ENCODE assay signal across 10 cellular contexts in the genomic region with DNA sequence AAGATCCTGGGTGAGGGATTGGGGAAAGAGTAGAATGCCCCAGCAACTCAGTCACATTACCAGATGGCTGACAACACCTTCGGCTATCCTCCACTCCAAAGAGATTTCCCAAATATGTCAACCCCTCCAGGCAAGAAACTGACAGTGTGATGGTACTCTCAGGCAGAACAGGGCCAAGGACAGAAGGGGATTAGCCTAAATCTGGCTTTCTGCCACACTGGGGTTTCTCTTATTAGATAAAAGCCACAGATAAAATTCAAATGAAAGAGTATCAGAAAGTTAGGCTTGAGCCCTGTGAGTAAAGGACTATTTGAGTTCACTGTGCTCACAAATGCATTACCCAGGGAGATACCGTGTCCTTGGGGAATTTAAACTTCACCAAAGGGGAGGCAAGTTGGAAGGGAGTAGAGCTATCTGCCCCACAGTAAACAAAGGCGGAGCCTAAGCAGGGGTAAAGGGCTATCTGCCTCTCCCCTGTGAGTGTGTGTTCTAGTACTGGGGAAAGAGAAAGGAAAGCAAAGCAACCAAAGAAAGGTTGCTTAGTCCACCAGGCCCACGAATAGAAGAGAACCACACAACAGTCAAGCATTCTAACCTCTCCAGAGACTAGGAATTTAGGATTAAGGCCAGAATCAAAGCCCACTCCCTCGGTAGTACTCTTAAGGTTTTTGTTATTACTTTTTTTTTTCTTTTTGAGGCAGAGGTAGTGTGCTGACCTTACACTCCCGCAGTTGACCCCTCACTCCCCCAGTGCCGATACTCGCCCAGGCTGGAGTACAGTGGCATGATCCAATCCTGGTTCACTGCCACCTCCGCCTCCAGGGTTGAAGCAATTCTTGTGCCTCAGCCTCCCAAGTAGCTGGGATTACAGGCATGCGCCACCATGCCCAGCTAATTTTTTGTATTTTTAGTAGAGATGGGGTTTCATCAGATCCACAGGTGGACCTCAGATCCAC. TPM values are rescaled to one million over a fixed set of nuclear protein-coding genes. Genes with fewer than 3 reads are reported as not detected.
A peak's percentile ranks its signal among the peaks of the same experiment; 100 is the strongest.
DNase-seq lines count a peak whose midpoint lies in the region; ATAC-seq and TF ChIP-seq lines count a peak whose summit lies in the region.
"Had no signal": no experiment of that assay in that cellular context is flagged by ENCODE, and none has a peak within 500 bp of the region (broad histone marks: within the 10 kb centered on the region; RNA-seq: fewer than 3 reads in every experiment).

No MANE protein-coding gene starts in this region.

- no peak overlapping the region for H2AFZ ChIP-seq in fibroblast of lung (ENCODE audit: low read length)

- peaks cover 8% of the 10 kb centered on the region for H4K20me1 ChIP-seq in fibroblast of lung (ENCODE audit: control insufficient read depth, extremely low read depth, insufficient read depth, low read length)

- ATAC-seq in T-helper 17 cell: no peak
- no peak for ATAC-seq in HG02973 (IDR thresholded peaks at IDR 0.05; ENCODE audit: unreplicated experiment)
- ATAC-seq in GM21515 (IDR thresholded peaks at IDR 0.05; ENCODE audit: unreplicated experiment): no peak

- H3K36me3 Mint-ChIP-seq in T-helper 17 cell (ENCODE audit: low read depth): peaks cover 5% of the 10 kb centered on the region

- H3K4me1 Mint-ChIP-seq in T-helper 17 cell: peaks cover 59% of the 10 kb centered on the region

- H3K4me3 ChIP-seq in H7 (ENCODE audit: insufficient read depth, low read depth, low read length): no peak overlapping the region
- H3K4me3 ChIP-seq in fibroblast of lung (replicated peaks in 1 of 4; ENCODE audit: control extremely low read depth in 1 of 4, insufficient read depth in 1 of 4, low read depth in 3 of 4, low read length in 4 of 4): peak overlapping the region in 1 of 4 experiments; percentile 10
- H3K4me3 ChIP-seq in skeletal muscle satellite cell (ENCODE audit: low read length): peak overlapping the region; percentile 37
- H3K4me3 ChIP-seq: sigmoid colon had no signal

- H3K36me3 ChIP-seq in H7 (replicated peaks; ENCODE audit: control insufficient read depth, insufficient read depth, low read length) (peaks cover 6% of the 10 kb centered on the region), fibroblast of lung (ENCODE audit: control insufficient read depth, insufficient read depth, low read length) (peaks cover 6% of the 10 kb centered on the region), skeletal muscle satellite cell (ENCODE audit: insufficient read depth, low read length) (peaks cover 51% of the 10 kb centered on the region)

- no peaks in the 10 kb centered on the region for H3K9me3 ChIP-seq in T-helper 17 cell (ENCODE audit: control insufficient read depth, low read length, poor library complexity, severe bottlenecking)
- no peaks in the 10 kb centered on the region for H3K9me3 ChIP-seq in fibroblast of lung (ENCODE audit: control insufficient read depth, insufficient read depth, low read depth, low read length)
- no peaks in the 10 kb centered on the region for H3K9me3 ChIP-seq in skeletal muscle satellite cell (replicated peaks; ENCODE audit: low read length)
- H3K9me3 ChIP-seq: sigmoid colon had no signal

- TF ChIP-seq CTCF in fibroblast of lung (conservative IDR thresholded peaks at IDR 0.05 in 1 of 2, IDR thresholded peaks at IDR 0.05 in 1 of 2; ENCODE audit: low read depth in 1 of 2, low read length in 2 of 2): no peak

- H3K27me3 ChIP-seq in H7 (ENCODE audit: control insufficient read depth, insufficient read depth, low read length) (no peaks in the 10 kb centered on the region), fibroblast of lung (ENCODE audit: control insufficient read depth, insufficient read depth, low read length) (no peaks in the 10 kb centered on the region), skeletal muscle satellite cell (ENCODE audit: control insufficient read depth, insufficient read depth, low read length) (no peaks in the 10 kb centered on the region)
- H3K27me3 ChIP-seq: sigmoid colon had no signal

- H3K9ac ChIP-seq in fibroblast of lung (ENCODE audit: insufficient read depth, low read length) (no peak overlapping the region), skeletal muscle satellite cell (ENCODE audit: low read depth, low read length) (no peak overlapping the region)

- peak overlapping the region; percentile 97 for H3K27ac Mint-ChIP-seq in T-helper 17 cell

- H3K4me2 ChIP-seq in fibroblast of lung (ENCODE audit: extremely low read depth, insufficient read depth, low read length) (peak overlapping the region; percentile 7), skeletal muscle satellite cell (ENCODE audit: low read length) (peak overlapping the region; percentile 67)

- peak overlapping the region; percentile 43 for H3K27ac ChIP-seq in fibroblast of lung (ENCODE audit: insufficient read depth, low read length)

- peaks cover 20% of the 10 kb centered on the region for H3K4me1 ChIP-seq in fibroblast of lung (ENCODE audit: control insufficient read depth, extremely low read depth, insufficient read depth, low read length)
- peaks cover 58% of the 10 kb centered on the region for H3K4me1 ChIP-seq in skeletal muscle satellite cell (ENCODE audit: control insufficient read depth, insufficient read depth, low read length)

- peak; percentile 26 for DNase-seq in H7
- DNase-seq in T-helper 17 cell: no peak
- DNase-seq in fibroblast of lung (ENCODE audit: low read depth in 2 of 2): no peak
- DNase-seq in NCI-H2107 (lab: John Stamatoyannopoulos, UW): no peak
- DNase-seq: sigmoid colon had no signal

- peaks cover 83% of the 10 kb centered on the region for H3K79me2 ChIP-seq in fibroblast of lung (ENCODE audit: control insufficient read depth, insufficient read depth, low read length)

- peak overlapping the region; percentile 98 for H3K4me3 Mint-ChIP-seq in T-helper 17 cell

- no peaks in the 10 kb centered on the region for H3K27me3 Mint-ChIP-seq in T-helper 17 cell

RNA-seq across cellular contexts. Expression of a gene that starts 12.8 kb away (rescaled TPM):
- total RNA-seq in H7 (2014; rRNA removed; shearing (Covaris generic)): 712 and 754 TPM in 2 replicates
- total RNA-seq in T-helper 17 cell: 100 to 1,000 TPM; 386 to 391 TPM
- total RNA-seq in fibroblast of lung: 135 and 215 TPM in 2 replicates
- 842 and 1,032 TPM in 2 replicates for polyA plus RNA-seq in fibroblast of lung
- polyA plus RNA-seq in fibroblast of lung (2012): 607 and 696 TPM in 2 replicates
- 80.9 and 162 TPM in 2 replicates for polyA minus RNA-seq in fibroblast of lung (ENCODE audit: low replicate concordance)
- 606 and 719 TPM in 2 replicates for total RNA-seq in skeletal muscle satellite cell (2012; rRNA removed)

RNA-seq across cellular contexts. Expression of a gene that starts 24.3 kb away (rescaled TPM):
- 0.03 TPM in 1 of 2 replicates, not detected in the other for total RNA-seq in H7 (2014; rRNA removed; shearing (Covaris generic))
- total RNA-seq in T-helper 17 cell (under 1 TPM in 1 of 2 donors, not detected in 1; 0.07 TPM), fibroblast of lung (under 0.01 and 0.17 TPM in 2 replicates)
- 0.01 and 0.08 TPM in 2 replicates for polyA plus RNA-seq in fibroblast of lung
- 0.02 TPM in 1 of 2 replicates, not detected in the other for polyA plus RNA-seq in fibroblast of lung (2012)
- not detected in 2 replicates for polyA minus RNA-seq in fibroblast of lung (ENCODE audit: low replicate concordance)
- total RNA-seq in skeletal muscle satellite cell (2012; rRNA removed): under 0.01 TPM in 1 of 2 replicates, not detected in the other
- total RNA-seq: HT-29 had no signal

RNA-seq across cellular contexts. Expression of a gene that starts 27.0 kb away (rescaled TPM):
- total RNA-seq in H7 (2014; rRNA removed; shearing (Covaris generic)): not detected in 2 replicates
- total RNA-seq in T-helper 17 cell (not detected), fibroblast of lung (not detected in 2 replicates)
- not detected in 2 replicates for polyA plus RNA-seq in fibroblast of lung
- polyA plus RNA-seq in fibroblast of lung (2012): not detected in 2 replicates
- not detected in 2 replicates for polyA minus RNA-seq in fibroblast of lung (ENCODE audit: low replicate concordance)
- total RNA-seq in skeletal muscle satellite cell (2012; rRNA removed): not detected in 2 replicates
- total RNA-seq: HT-29; sigmoid colon; T-helper 1 cell treated with Interleukin-12 subunit alpha and Interleukin-12 subunit beta and Interleukin-4 antibody, amounts not matched to agents 30 ng/mL and 1 ng/mL, for 36 hours had no signal
- polyA plus RNA-seq: sigmoid colon had no signal

RNA-seq across cellular contexts. Expression of a gene that starts 41.6 kb away (rescaled TPM):
- total RNA-seq in H7 (2014; rRNA removed; shearing (Covaris generic)): 162 and 166 TPM in 2 replicates
- 100 to 1,000 TPM; 186 to 192 TPM for total RNA-seq in T-helper 17 cell
- 37.5 and 51.9 TPM in 2 replicates for total RNA-seq in fibroblast of lung
- polyA plus RNA-seq in fibroblast of lung: 180 and 235 TPM in 2 replicates
- 173 and 176 TPM in 2 replicates for polyA plus RNA-seq in fibroblast of lung (2012)
- 274 and 314 TPM in 2 replicates for polyA minus RNA-seq in fibroblast of lung (ENCODE audit: low replicate concordance)
- total RNA-seq in skeletal muscle satellite cell (2012; rRNA removed): 74.3 and 85.4 TPM in 2 replicates
